35 cellular contexts compared by ENCODE assay signal in the genomic region with DNA sequence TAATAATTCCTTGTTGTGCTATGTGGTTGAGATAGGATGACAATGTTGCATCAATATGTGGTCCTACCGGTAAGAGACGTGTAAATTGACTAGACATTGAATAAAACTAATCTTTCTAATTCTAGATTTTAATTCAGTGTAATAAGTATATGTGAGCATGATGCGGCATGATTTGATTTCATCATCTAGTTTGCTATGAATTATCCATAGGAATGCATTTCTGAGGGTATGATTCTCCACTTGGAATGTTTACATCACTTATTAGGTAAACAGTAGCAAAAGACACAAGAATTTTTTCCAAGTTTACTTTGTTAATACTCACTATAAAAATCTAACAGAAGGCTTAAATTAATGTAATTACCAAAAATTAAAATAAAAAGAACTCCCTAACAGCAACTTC.
"Had no signal": no experiment of that assay in that cellular context is flagged by ENCODE, and none has a peak within 500 bp of the region (broad histone marks: within the 10 kb centered on the region; RNA-seq: fewer than 3 reads in every experiment).

No MANE protein-coding gene starts in this region.

- H3K9me3 ChIP-seq: MG63 had no signal

- H3K36me3 ChIP-seq: MG63 had no signal

- H3K4me3 ChIP-seq: MG63 had no signal

- H3K4me2 ChIP-seq: KMS-11 had no signal

- H3K27me3 ChIP-seq: MG63 had no signal

- H3K27ac ChIP-seq: KMS-11 had no signal

- DNase-seq: Karpas-422, Kasumi-1, MG63, MM.1S, MV-4-11, NCI-H1048, NCI-H1092, NCI-H1092 treated with DMSO at 0.1 percent for 48 hours, NCI-H1105, NCI-H1105 treated with DMSO at 0.1 percent for 48 hours, NCI-H1417, NCI-H1417 treated with DMSO at 0.1 percent for 48 hours, NCI-H1436, NCI-H1436 treated with DMSO at 0.1 percent for 48 hours, NCI-H146, NCI-H1694, NCI-H1694 treated with DMSO at 0.1 percent for 48 hours, NCI-H187, NCI-H187 treated with DMSO at 0.1 percent for 48 hours, NCI-H1930, NCI-H2029, NCI-H2029 treated with DMSO at 0.1 percent for 48 hours, NCI-H2081, NCI-H2081 treated with DMSO at 0.1 percent for 48 hours, NCI-H2107, NCI-H2171, NCI-H2171 treated with DMSO at 0.1 percent for 48 hours, NCI-H2227 treated with DMSO at 0.1 percent for 48 hours, NCI-H226, NCI-H345, NCI-H446, NCI-H446 treated with DMSO at 0.1 percent for 48 hours, NCI-H510A, NCI-H510A treated with DMSO at 0.1 percent for 48 hours had no signal

- H3K9ac ChIP-seq: KMS-11 had no signal
